24 cellular contexts compared by ENCODE assay signal in the genomic region with DNA sequence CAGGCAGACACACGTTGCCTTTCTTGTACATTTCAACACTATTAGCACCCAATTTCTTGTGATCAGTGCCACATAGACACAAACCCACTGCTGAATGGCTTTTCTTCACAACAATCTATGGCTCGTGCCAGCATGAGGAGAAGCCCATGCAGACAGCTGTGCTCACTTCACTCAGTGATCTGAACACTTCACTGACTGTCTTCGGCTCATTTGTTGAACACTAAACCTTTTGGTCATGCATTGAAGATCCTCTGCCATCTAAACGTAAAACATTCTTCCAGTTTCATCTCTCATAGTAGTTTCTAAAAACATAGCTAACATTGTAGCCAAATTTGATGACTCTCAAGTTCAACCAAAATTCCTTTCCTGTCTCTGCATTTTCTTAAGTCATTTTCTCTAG.
"Had no signal": no experiment of that assay in that cellular context is flagged by ENCODE, and none has a peak within 500 bp of the region (broad histone marks: within the 10 kb centered on the region; RNA-seq: fewer than 3 reads in every experiment).

No MANE protein-coding gene starts in this region.

- H2AFZ ChIP-seq: neural progenitor cell, parathyroid adenoma had no signal

- H3K79me2 ChIP-seq: parathyroid adenoma had no signal

- H3K4me3 ChIP-seq: neural progenitor cell, ovary, psoas muscle, right lobe of liver, sigmoid colon, stomach, thoracic aorta, thyroid gland, transverse colon, upper lobe of right lung, uterus had no signal

- H3K9me3 ChIP-seq: ovary, psoas muscle, right lobe of liver, sigmoid colon, stomach, thoracic aorta, thyroid gland, transverse colon, upper lobe of right lung, uterus had no signal

- DNase-seq: natural killer cell; occipital lobe; ovary; posterior cingulate gyrus; psoas muscle; right cardiac atrium; right lobe of liver; sigmoid colon; small intestine; stimulated activated CD4-positive, alpha-beta T cell treated with anti-CD3 and anti-CD28 coated beads, Interleukin-15, amount 100 ng/mL, for 24 hours; stimulated activated CD4-positive, alpha-beta T cell treated with anti-CD3 and anti-CD28 coated beads, Interleukin-2, amount 100 ng/mL, for 24 hours; stimulated activated CD4-positive, alpha-beta T cell treated with anti-CD3 and anti-CD28 coated beads, Interleukin-2, amount 100 ng/mL, for 48 hours; stimulated activated CD4-positive, alpha-beta T cell treated with anti-CD3 and anti-CD28 coated beads, Interleukin-4, amount 100 ng/mL, for 24 hours; stimulated activated naive B cell treated with anti-CD40 and anti-IgM and Interleukin-4, amounts not matched to agents 10 μg/mL and 1 μg/mL and 100 μg/mL, for 72 hours; stimulated activated naive CD4-positive, alpha-beta T cell treated with Interleukin-2 at 50 U/mL for 16 hours; stomach; thyroid gland; transverse colon; upper lobe of right lung; uterus had no signal

- ATAC-seq: natural killer cell; psoas muscle; right cardiac atrium; right lobe of liver; stimulated activated effector memory CD8-positive, alpha-beta T cell treated with anti-CD3 and anti-CD28 coated beads, Interleukin-12 subunit alpha, Interleukin-12 subunit beta, amount 100 ng/mL, for 72 hours; stimulated activated naive B cell treated with anti-CD40 and anti-IgM and Interleukin-4, amounts not matched to agents 10 μg/mL and 1 μg/mL and 100 μg/mL, for 72 hours; upper lobe of right lung had no signal

- H3K4me2 ChIP-seq: neural progenitor cell had no signal

- H3K36me3 ChIP-seq: neural progenitor cell, ovary, right lobe of liver, sigmoid colon, stomach, thoracic aorta, thyroid gland, transverse colon, upper lobe of right lung, uterus had no signal

- H3K27me3 ChIP-seq: neural progenitor cell, ovary, right lobe of liver, sigmoid colon, stomach, thyroid gland, transverse colon, upper lobe of right lung, uterus had no signal

- FAIRE-seq: small intestine had no signal

- H3K4me1 ChIP-seq: neural progenitor cell, parathyroid adenoma, psoas muscle, right lobe of liver, sigmoid colon, stomach, thyroid gland, transverse colon, upper lobe of right lung, uterus had no signal

- H3K27ac ChIP-seq: neural progenitor cell, ovary, parathyroid adenoma, psoas muscle, right lobe of liver, stomach, thoracic aorta, thyroid gland, transverse colon, upper lobe of right lung, uterus had no signal

- H3K9ac ChIP-seq: neural progenitor cell, parathyroid adenoma had no signal
